Comparison of ENCODE assay signal across 1 cellular context in genomic region chr12:27859648-27860047, GRCh38.
TF ChIP-seq lines count a peak whose summit lies in the region.

No MANE protein-coding gene starts in this region.

TF ChIP-seq in K562, 482 proteins besides CTCF, POLR2A, EP300 and RAD21 (continued from another document):
- TF ChIP-seq ZNF609 (CRISPR knock-in tag; IDR thresholded peaks at IDR 0.05; ENCODE audit: borderline replicate concordance) (no peak), NCOA6 (IDR thresholded peaks at IDR 0.05) (no peak), CCNT2 (IDR thresholded peaks at IDR 0.05; ENCODE audit: borderline replicate concordance, extremely low read depth, insufficient read length, low read depth, low read length) (peak; percentile 21), C11orf30 (IDR thresholded peaks at IDR 0.05; ENCODE audit: low read depth) (peak; percentile 9; the same call in 1 of the 2 replicates), STAT5A (IDR thresholded peaks at IDR 0.05; ENCODE audit: borderline replicate concordance, low read length) (peak; percentile 15; the same call in 1 of the 2 replicates), CGGBP1 (CRISPR knock-in tag; IDR thresholded peaks at IDR 0.05) (no peak), TBL1XR1 (IDR thresholded peaks at IDR 0.05; ENCODE audit: low read length in 2 of 2) (no peak), MAFG (tag; conservative IDR thresholded peaks at IDR 0.05) (0 out of 2 replicates have a peak, but pooled peaks have one; percentile 16), ZNF77 (CRISPR knock-in tag; IDR thresholded peaks at IDR 0.05) (no peak), BHLHE40 (IDR thresholded peaks at IDR 0.05; ENCODE audit: low read length) (no peak), PHB2 (IDR thresholded peaks at IDR 0.05; ENCODE audit: low read depth) (no peak), FOSL1 (tag; conservative IDR thresholded peaks at IDR 0.05) (peak; percentile 55), CTBP1 (IDR thresholded peaks at IDR 0.05; ENCODE audit: borderline replicate concordance) (0 out of 2 replicates have a peak, but pooled peaks have one; percentile 32), ETV5 (CRISPR knock-in tag; IDR thresholded peaks at IDR 0.05; ENCODE audit: low read depth) (peak; percentile 82; the same call in 1 of the 2 replicates), ZNF584 (CRISPR knock-in tag; IDR thresholded peaks at IDR 0.05; ENCODE audit: low read depth) (no peak), SMAD2 (IDR thresholded peaks at IDR 0.05; ENCODE audit: low read depth, low read length) (no peak), ZBTB9 (CRISPR knock-in tag; IDR thresholded peaks at IDR 0.05) (no peak), FOXA3 (CRISPR knock-in tag; conservative IDR thresholded peaks at IDR 0.05 in 1 of 2, IDR thresholded peaks at IDR 0.05 in 1 of 2) (0 out of 4 replicates have a peak, but pooled peaks of 1 of the 2 experiments have one; percentile 21), CBFA2T3 (IDR thresholded peaks at IDR 0.05) (peak; percentile 20; the same call in 1 of the 2 replicates), ELF1 (tag; IDR thresholded peaks at IDR 0.05) (0 out of 2 replicates have a peak, but pooled peaks have one; percentile 26), RCOR1 (IDR thresholded peaks at IDR 0.05; ENCODE audit: borderline replicate concordance in 1 of 2, low read depth in 2 of 2, low read length in 2 of 2) (peak in 1 of 2 experiments; percentile 56; a peak in 1 of 4 replicates), FOXK2 (conservative IDR thresholded peaks at IDR 0.05 in 1 of 2, IDR thresholded peaks at IDR 0.05 in 1 of 2; ENCODE audit: low read depth in 2 of 2) (peak; percentile 27 to 49; a peak in 1 of 4 replicates), GATA2 (CRISPR knock-in tag; IDR thresholded peaks at IDR 0.05) (no peak), KDM2B (CRISPR knock-in tag; IDR thresholded peaks at IDR 0.05) (no peak), RUNX1 (IDR thresholded peaks at IDR 0.05; ENCODE audit: low read depth) (no peak), ARID1B (IDR thresholded peaks at IDR 0.05) (peak; percentile 41; the same call in 1 of the 2 replicates), CREB1 (IDR thresholded peaks at IDR 0.05) (no peak), CREB1 (CRISPR knock-in tag; IDR thresholded peaks at IDR 0.05) (no peak), POLR2H (tag; IDR thresholded peaks at IDR 0.05; ENCODE audit: low read depth) (no peak), ZNF395 (CRISPR knock-in tag; IDR thresholded peaks at IDR 0.05) (peak; percentile 81; the same call in 1 of the 2 replicates), NFE2 (IDR thresholded peaks at IDR 0.05; ENCODE audit: low read depth) (peak; percentile 80), BACH1 (tag; IDR thresholded peaks at IDR 0.05) (0 out of 2 replicates have a peak, but pooled peaks have one; percentile 37), ESRRA (IDR thresholded peaks at IDR 0.05; ENCODE audit: borderline replicate concordance, low read depth) (0 out of 2 replicates have a peak, but pooled peaks have one; percentile 20), PRMT5 (CRISPR knock-in tag; IDR thresholded peaks at IDR 0.05) (no peak), NEUROD1 (IDR thresholded peaks at IDR 0.05; ENCODE audit: borderline replicate concordance, low read depth, low read length, partially characterized antibody) (no peak), SOX6 (IDR thresholded peaks at IDR 0.05) (peak; percentile 39; the same call in 1 of the 2 replicates), ELF4 (CRISPR knock-in tag; IDR thresholded peaks at IDR 0.05) (no peak), CCAR2 (IDR thresholded peaks at IDR 0.05; ENCODE audit: low read depth, low read length) (no peak), ZKSCAN8 (CRISPR knock-in tag; IDR thresholded peaks at IDR 0.05) (peak; percentile 55; the same call in 1 of the 2 replicates)
- TF ChIP-seq, protein P1, sequence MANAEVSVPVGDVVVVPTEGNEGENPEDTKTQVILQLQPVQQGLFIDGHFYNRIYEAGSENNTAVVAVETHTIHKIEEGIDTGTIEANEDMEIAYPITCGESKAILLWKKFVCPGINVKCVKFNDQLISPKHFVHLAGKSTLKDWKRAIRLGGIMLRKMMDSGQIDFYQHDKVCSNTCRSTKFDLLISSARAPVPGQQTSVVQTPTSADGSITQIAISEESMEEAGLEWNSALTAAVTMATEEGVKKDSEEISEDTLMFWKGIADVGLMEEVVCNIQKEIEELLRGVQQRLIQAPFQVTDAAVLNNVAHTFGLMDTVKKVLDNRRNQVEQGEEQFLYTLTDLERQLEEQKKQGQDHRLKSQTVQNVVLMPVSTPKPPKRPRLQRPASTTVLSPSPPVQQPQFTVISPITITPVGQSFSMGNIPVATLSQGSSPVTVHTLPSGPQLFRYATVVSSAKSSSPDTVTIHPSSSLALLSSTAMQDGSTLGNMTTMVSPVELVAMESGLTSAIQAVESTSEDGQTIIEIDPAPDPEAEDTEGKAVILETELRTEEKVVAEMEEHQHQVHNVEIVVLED (CRISPR knock-in tag; IDR thresholded peaks at IDR 0.05): no peak
- TF ChIP-seq, protein P2, sequence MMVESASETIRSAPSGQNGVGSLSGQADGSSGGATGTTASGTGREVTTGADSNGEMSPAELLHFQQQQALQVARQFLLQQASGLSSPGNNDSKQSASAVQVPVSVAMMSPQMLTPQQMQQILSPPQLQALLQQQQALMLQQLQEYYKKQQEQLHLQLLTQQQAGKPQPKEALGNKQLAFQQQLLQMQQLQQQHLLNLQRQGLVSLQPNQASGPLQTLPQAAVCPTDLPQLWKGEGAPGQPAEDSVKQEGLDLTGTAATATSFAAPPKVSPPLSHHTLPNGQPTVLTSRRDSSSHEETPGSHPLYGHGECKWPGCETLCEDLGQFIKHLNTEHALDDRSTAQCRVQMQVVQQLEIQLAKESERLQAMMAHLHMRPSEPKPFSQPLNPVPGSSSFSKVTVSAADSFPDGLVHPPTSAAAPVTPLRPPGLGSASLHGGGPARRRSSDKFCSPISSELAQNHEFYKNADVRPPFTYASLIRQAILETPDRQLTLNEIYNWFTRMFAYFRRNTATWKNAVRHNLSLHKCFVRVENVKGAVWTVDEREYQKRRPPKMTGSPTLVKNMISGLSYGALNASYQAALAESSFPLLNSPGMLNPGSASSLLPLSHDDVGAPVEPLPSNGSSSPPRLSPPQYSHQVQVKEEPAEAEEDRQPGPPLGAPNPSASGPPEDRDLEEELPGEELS (CRISPR knock-in tag; IDR thresholded peaks at IDR 0.05; ENCODE audit: borderline replicate concordance): 0 out of 2 replicates have a peak, but pooled peaks have one; percentile 69
